Comparison of ENCODE assay signal across 8 cellular contexts in the genomic region with DNA sequence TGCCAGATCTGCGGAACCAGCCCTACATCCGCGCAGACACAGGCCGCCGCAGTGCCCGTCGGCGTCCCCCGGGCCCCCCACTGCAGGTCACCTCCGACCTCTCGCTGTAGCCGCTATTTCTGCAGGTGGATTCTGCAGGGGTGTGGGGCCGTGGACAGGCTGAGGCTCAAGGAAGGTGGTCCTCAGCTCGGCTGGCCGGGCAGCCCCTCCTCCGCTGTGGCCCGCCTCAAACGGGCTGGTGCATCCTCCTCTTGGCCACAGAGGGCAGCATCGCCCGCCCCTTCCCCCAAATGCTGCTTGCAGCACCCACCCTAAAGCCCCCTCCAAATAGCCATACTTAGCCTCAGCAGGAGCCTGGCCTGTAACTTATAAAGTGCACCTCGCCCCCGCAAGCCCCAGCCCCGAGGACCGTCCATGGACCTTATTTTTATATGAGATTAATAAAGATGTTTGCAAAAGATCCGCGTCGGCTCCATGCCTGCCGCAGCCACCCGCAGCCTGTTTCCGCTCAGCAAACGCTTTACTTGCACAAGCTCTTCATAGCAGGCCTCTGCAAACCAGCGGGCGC. TPM values are rescaled to one million over a fixed set of nuclear protein-coding genes. Genes with fewer than 3 reads are reported as not detected.
DNase-seq lines count a peak whose midpoint lies in the region; ATAC-seq and TF ChIP-seq lines count a peak whose summit lies in the region.

No MANE protein-coding gene starts in this region.

- H3K36me3 ChIP-seq in esophagus squamous epithelium (peaks cover 0 to 34% (median 6%) of the 10 kb centered on the region in 3 donors), neuron (ENCODE audit: insufficient read depth, low read length) (no peaks in the 10 kb centered on the region)

- H3K9me3 ChIP-seq in esophagus squamous epithelium: no peaks in the 10 kb centered on the region
- peaks cover 5% of the 10 kb centered on the region for H3K9me3 ChIP-seq in neuron (ENCODE audit: low read length)

- no peak for TF ChIP-seq POLR2A in esophagus squamous epithelium (IDR thresholded peaks at IDR 0.05)

- H2AFZ ChIP-seq in neuron (ENCODE audit: low read depth, low read length): peak overlapping the region; percentile 97

- no peak for DNase-seq in CD14-positive monocyte (ENCODE audit: low spot score)
- peak in 1 of 2 experiments; percentile 30 for DNase-seq in HL-60 (ENCODE audit: low read depth in 1 of 2, low spot score in 1 of 2)
- no peak for DNase-seq in esophagus squamous epithelium (lab: John Stamatoyannopoulos, UW)

- H3K27ac ChIP-seq in HL-60 (replicated peaks) (peak overlapping the region; percentile 75), esophagus squamous epithelium (peak overlapping the region; percentile 88 to 95 (median 90))

- H3K4me3 ChIP-seq in HL-60 (replicated peaks; ENCODE audit: insufficient read depth, low read length) (peak overlapping the region; percentile 56), esophagus squamous epithelium (peak overlapping the region; percentile 50 to 73 (median 68)), neuron (ENCODE audit: low read length) (peak overlapping the region; percentile 56)

- TF ChIP-seq CTCF in CD14-positive monocyte (IDR thresholded peaks at IDR 0.05) (peak; percentile 37), HL-60 (IDR thresholded peaks at IDR 0.05; ENCODE audit: insufficient read depth, low read length) (peak; percentile 25), esophagus squamous epithelium (IDR thresholded peaks at IDR 0.05) (peak in 3 of 6 experiments; percentile 30 to 45 (median 32))

- H3K27me3 ChIP-seq in HL-60 (ENCODE audit: insufficient read depth, poor library complexity, severe bottlenecking): no peaks in the 10 kb centered on the region
- peaks cover 0 to 4% (median 0%) of the 10 kb centered on the region in 4 donors for H3K27me3 ChIP-seq in esophagus squamous epithelium
- peaks cover 26% of the 10 kb centered on the region for H3K27me3 ChIP-seq in neuron (ENCODE audit: insufficient read depth, low read length)

- peaks cover 39% of the 10 kb centered on the region for H3K4me1 Mint-ChIP-seq in CD14-positive monocyte
- peaks cover 41% of the 10 kb centered on the region for H3K4me1 Mint-ChIP-seq in T-helper 1 cell treated with Interleukin-12 subunit alpha and Interleukin-12 subunit beta and Interleukin-4 antibody, amounts not matched to agents 30 μg/mL and 1 μg/mL, for 36 hours (ENCODE audit: low read depth)

- peak overlapping the region in 6 of 7 donors; percentile 15 to 79 (median 56) for H3K27ac Mint-ChIP-seq in CD14-positive monocyte
- H3K27ac Mint-ChIP-seq in T-helper 1 cell treated with Interleukin-12 subunit alpha and Interleukin-12 subunit beta and Interleukin-4 antibody, amounts not matched to agents 30 μg/mL and 1 μg/mL, for 36 hours: peak overlapping the region; percentile 92

- H3K9me3 Mint-ChIP-seq in CD14-positive monocyte: peaks cover 0 to 3% (median 0%) of the 10 kb centered on the region in 7 donors
- no peaks in the 10 kb centered on the region for H3K9me3 Mint-ChIP-seq in T-helper 1 cell treated with Interleukin-12 subunit alpha and Interleukin-12 subunit beta and Interleukin-4 antibody, amounts not matched to agents 30 μg/mL and 1 μg/mL, for 36 hours

- ATAC-seq in GM21390 (IDR thresholded peaks at IDR 0.05; ENCODE audit: unreplicated experiment): no peak
- ATAC-seq in HG03521 (IDR thresholded peaks at IDR 0.05; ENCODE audit: unreplicated experiment): no peak
- no peak for ATAC-seq in HG03135 (IDR thresholded peaks at IDR 0.05; ENCODE audit: unreplicated experiment)

- intact Hi-C loops in CD14-positive monocyte (cut with micrococcal nuclease): no loop called here
- intact Hi-C loops in esophagus squamous epithelium (cut with DNase I): no loop called here

- peak overlapping the region; percentile 57 to 67 for H3K4me3 Mint-ChIP-seq in CD14-positive monocyte
- peak overlapping the region; percentile 88 for H3K4me3 Mint-ChIP-seq in T-helper 1 cell treated with Interleukin-12 subunit alpha and Interleukin-12 subunit beta and Interleukin-4 antibody, amounts not matched to agents 30 μg/mL and 1 μg/mL, for 36 hours

- peaks cover 62 to 78% of the 10 kb centered on the region in 2 donors for H3K36me3 Mint-ChIP-seq in CD14-positive monocyte
- peaks cover 34% of the 10 kb centered on the region for H3K36me3 Mint-ChIP-seq in T-helper 1 cell treated with Interleukin-12 subunit alpha and Interleukin-12 subunit beta and Interleukin-4 antibody, amounts not matched to agents 30 μg/mL and 1 μg/mL, for 36 hours (ENCODE audit: low read depth)

- peaks cover 13 to 45% (median 17%) of the 10 kb centered on the region in 3 donors for H3K4me1 ChIP-seq in esophagus squamous epithelium
- H3K4me1 ChIP-seq in neuron (ENCODE audit: insufficient read depth, low read length): peaks cover 9% of the 10 kb centered on the region

- peaks cover 0 to 4% (median 0%) of the 10 kb centered on the region in 3 donors for H3K27me3 Mint-ChIP-seq in CD14-positive monocyte (ENCODE audit: low read depth in 3 of 3)
- H3K27me3 Mint-ChIP-seq in T-helper 1 cell treated with Interleukin-12 subunit alpha and Interleukin-12 subunit beta and Interleukin-4 antibody, amounts not matched to agents 30 μg/mL and 1 μg/mL, for 36 hours (ENCODE audit: low read depth): no peaks in the 10 kb centered on the region

- WGBS in esophagus squamous epithelium, 2 donors: 0 to 9% methylated on average over 5 to 9 of the region's 33 CpGs

RNA-seq across cellular contexts. Expression of a gene that starts 14.9 kb away (rescaled TPM):
- polyA plus RNA-seq in CD14-positive monocyte: not detected
- total RNA-seq in esophagus squamous epithelium: not detected

RNA-seq across cellular contexts. Expression of a gene that starts 25.3 kb away (rescaled TPM):
- 10 to 100 TPM; 23.8 to 24.8 TPM for polyA plus RNA-seq in CD14-positive monocyte
- total RNA-seq in esophagus squamous epithelium: 10 to 100 TPM in 2 of 4 donors, 1 to 10 TPM in 2; 3.5 to 16.8 (median 6.9) TPM
